21 cellular contexts compared by ENCODE assay signal in genomic region chr9:7901676-7902075, GRCh38.
"Had no signal": no experiment of that assay in that cellular context is flagged by ENCODE, and none has a peak within 500 bp of the region (broad histone marks: within the 10 kb centered on the region; RNA-seq: fewer than 3 reads in every experiment).

No MANE protein-coding gene starts in this region.

- H3K27ac ChIP-seq: prostate gland, tibial nerve, uterus had no signal

- H3K9me3 ChIP-seq: mucosa of descending colon, prostate gland, tibial nerve, uterus had no signal

- H3K27ac Mint-ChIP-seq: activated B cell treated with CpG ODN at 0.5 μM for 24 hours; activated CD4-positive, alpha-beta memory T cell treated with anti-CD3 and anti-CD28 coated beads for 36 hours; activated naive CD8-positive, alpha-beta T cell; dendritic cell treated with granulocyte-macrophage colony-stimulating factor and Interleukin-4, amounts not matched to agents 40 ng/mL and 50 ng/mL, for 4 days; naive B cell had no signal

- H3K9me3 Mint-ChIP-seq: activated B cell treated with CpG ODN at 0.5 μM for 24 hours; activated CD4-positive, alpha-beta memory T cell treated with anti-CD3 and anti-CD28 coated beads for 36 hours; brain; dendritic cell treated with granulocyte-macrophage colony-stimulating factor and Interleukin-4, amounts not matched to agents 40 ng/mL and 50 ng/mL, for 4 days had no signal

- H3K36me3 Mint-ChIP-seq: activated CD4-positive, alpha-beta memory T cell treated with anti-CD3 and anti-CD28 coated beads for 36 hours; brain had no signal

- H3K27me3 ChIP-seq: tibial nerve, uterus had no signal

- H3K27me3 Mint-ChIP-seq: activated CD4-positive, alpha-beta memory T cell treated with anti-CD3 and anti-CD28 coated beads for 36 hours; activated naive CD8-positive, alpha-beta T cell; brain; dendritic cell treated with granulocyte-macrophage colony-stimulating factor and Interleukin-4, amounts not matched to agents 40 ng/mL and 50 ng/mL, for 4 days; naive B cell had no signal

- H3K4me1 Mint-ChIP-seq: activated B cell treated with CpG ODN at 0.5 μM for 24 hours had no signal

- H3K4me3 ChIP-seq: mucosa of descending colon, prostate gland, tibial nerve, uterus had no signal

- ATAC-seq: esophagus mucosa; mucosa of descending colon; right cardiac atrium; stimulated activated naive CD8-positive, alpha-beta T cell treated with anti-CD3 and anti-CD28 coated beads, Interleukin-15, Interleukin-2, amounts not matched to agents 100 U/mL and 50 U/mL, for 24 hours had no signal

- H3K4me3 Mint-ChIP-seq: activated B cell treated with CpG ODN at 0.5 μM for 24 hours; activated CD4-positive, alpha-beta memory T cell treated with anti-CD3 and anti-CD28 coated beads for 36 hours; activated naive CD8-positive, alpha-beta T cell; brain; dendritic cell treated with granulocyte-macrophage colony-stimulating factor and Interleukin-4, amounts not matched to agents 40 ng/mL and 50 ng/mL, for 4 days; naive B cell; neural crest cell had no signal

- DNase-seq: activated B cell treated with CpG ODN at 0.5 μM for 24 hours; activated CD4-positive, alpha-beta memory T cell treated with anti-CD3 and anti-CD28 coated beads for 36 hours; activated CD4-positive, alpha-beta T cell treated with anti-CD3 and anti-CD28 coated beads for 4 hours; activated T-cell treated with anti-CD3 and anti-CD28 coated beads for 4 hours; effector CD8-positive, alpha-beta T cell; hippocampal formation; islet precursor cell; mammary epithelial cell; mucosa of descending colon; naive B cell; right cardiac atrium; stimulated activated CD4-positive, alpha-beta T cell treated with anti-CD3 and anti-CD28 coated beads, Interleukin-2, amount 100 ng/mL, for 24 hours; stimulated activated naive CD8-positive, alpha-beta T cell treated with anti-CD3 and anti-CD28 coated beads, Interleukin-15, Interleukin-2, amounts not matched to agents 100 U/mL and 50 U/mL, for 24 hours; uterus had no signal

- H3K4me1 ChIP-seq: prostate gland, tibial nerve, uterus had no signal

- H3K36me3 ChIP-seq: prostate gland, tibial nerve, uterus had no signal
